17 cellular contexts compared by ENCODE assay signal in genomic region chr2:96503637-96504243, GRCh38. TPM values are rescaled to one million over a fixed set of nuclear protein-coding genes. Genes with fewer than 3 reads are reported as not detected.
"Had no signal": no experiment of that assay in that cellular context is flagged by ENCODE, and none has a peak within 500 bp of the region (broad histone marks: within the 10 kb centered on the region; RNA-seq: fewer than 3 reads in every experiment).

No MANE protein-coding gene starts in this region.

- H3K4me3 Mint-ChIP-seq: neural crest cell, T-helper 17 cell had no signal

- H3K36me3 ChIP-seq: colonic mucosa, heart left ventricle, thyroid gland, vagina had no signal

- H3K4me3 ChIP-seq: colonic mucosa, heart left ventricle, thyroid gland, vagina had no signal

- H2AFZ ChIP-seq: parathyroid adenoma had no signal

- FAIRE-seq: astrocyte had no signal

- H3K27ac Mint-ChIP-seq: T-helper 17 cell had no signal

- H3K27ac ChIP-seq: colonic mucosa, heart left ventricle, parathyroid adenoma, thyroid gland, vagina had no signal

- H3K9ac ChIP-seq: parathyroid adenoma, SK-N-SH had no signal

- H3K4me2 ChIP-seq: SK-N-SH had no signal

- H3K27me3 ChIP-seq: colonic mucosa had no signal

- H3K9me3 ChIP-seq: colonic mucosa, heart left ventricle, SK-N-SH, thyroid gland, vagina had no signal

- H3K79me2 ChIP-seq: parathyroid adenoma had no signal

- DNase-seq: activated CD4-positive, alpha-beta T cell treated with anti-CD3 and anti-CD28 coated beads, Interleukin-2, amount 50 U/mL, for 48 hours; activated CD4-positive, CD25-positive, alpha-beta regulatory T cell; activated gamma-delta T cell treated with Interleukin-2 at 50 U/mL for 16 hours; activated T-cell treated with anti-CD3 and anti-CD28 coated beads, Interleukin-2, amount 50 U/mL, for 1 hour; effector CD8-positive, alpha-beta T cell; foreskin melanocyte; heart left ventricle; T-helper 17 cell; thyroid gland had no signal

- H3K9me3 Mint-ChIP-seq: neural crest cell had no signal

- ATAC-seq: T-helper 17 cell had no signal

RNA-seq across cellular contexts. Expression of gene NEURL3, which starts 1.4 kb away (rescaled TPM):
- total RNA-seq: cardiac septum, skeletal muscle tissue had no signal
